In the genomic region with DNA sequence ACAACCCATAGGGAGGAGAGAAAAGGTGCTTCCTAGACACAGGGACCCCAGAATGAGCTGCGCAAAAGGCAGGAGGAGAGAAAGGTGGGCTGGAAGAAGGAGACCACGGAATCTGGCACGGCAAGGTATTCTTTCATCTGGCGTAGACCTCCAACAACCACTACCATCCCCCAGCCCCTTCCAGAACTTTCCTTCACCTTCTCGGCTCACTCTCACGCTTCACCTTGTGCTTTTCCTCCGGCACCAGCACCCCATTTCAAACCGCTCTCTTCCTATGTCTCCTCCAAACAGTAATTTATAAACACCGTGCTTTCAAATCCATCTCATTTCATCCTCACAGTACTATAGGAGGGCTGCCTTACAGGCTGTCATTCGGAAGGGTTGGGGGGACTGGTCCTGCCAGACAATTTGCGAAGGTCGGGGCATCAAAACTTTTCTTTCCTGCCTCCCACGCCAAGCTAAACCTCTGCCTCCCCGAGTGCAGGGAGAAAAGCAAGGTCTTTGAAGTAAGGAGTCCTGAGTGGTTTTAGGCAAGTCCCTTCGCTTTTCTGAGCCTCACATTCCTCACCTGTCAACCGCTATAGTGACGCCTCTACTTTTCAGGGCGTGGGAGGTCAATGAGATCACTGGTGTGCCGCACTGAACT, we compare ENCODE assay signal across 8 cellular contexts. TPM values are rescaled to one million over a fixed set of nuclear protein-coding genes. Genes with fewer than 3 reads are reported as not detected.
A peak's percentile ranks its signal among the peaks of the same experiment; 100 is the strongest.
DNase-seq lines count a peak whose midpoint lies in the region; ATAC-seq, FAIRE-seq and TF ChIP-seq lines count a peak whose summit lies in the region.

No MANE protein-coding gene starts in this region.

- H3K4me3 Mint-ChIP-seq in activated naive CD4-positive, alpha-beta T cell treated with anti-CD3 and anti-CD28 coated beads for 36 hours = peak overlapping the region; percentile 99

- intact Hi-C loops in activated naive CD4-positive, alpha-beta T cell treated with anti-CD3 and anti-CD28 coated beads for 36 hours (cut with micrococcal nuclease) = loop anchor here (1.0 to 5.0 kb wide), 12 partner anchors 15 to 550 kb away; partner anchors contain the start of genes AAMDC, ALG8, CLNS1A and GAB2
- intact Hi-C loops in kidney (cut with DNase I) (no loop called here), testis (cut with DNase I; ENCODE audit: low total_unique reads) (no loop called here)

- H3K27ac ChIP-seq in kidney (ENCODE audit: low read depth in 2 of 2, low read length in 2 of 2) (peak overlapping the region; percentile 82 to 85), testis (peak overlapping the region; percentile 78 to 89)

- H3K4me1 Mint-ChIP-seq in activated naive CD4-positive, alpha-beta T cell treated with anti-CD3 and anti-CD28 coated beads for 36 hours (ENCODE audit: low read depth) = peaks cover 47% of the 10 kb centered on the region

- no peak for TF ChIP-seq POLR2A in testis (IDR thresholded peaks at IDR 0.05)

- H3K27me3 Mint-ChIP-seq in activated naive CD4-positive, alpha-beta T cell treated with anti-CD3 and anti-CD28 coated beads for 36 hours (ENCODE audit: low read depth) = no peaks in the 10 kb centered on the region

- peak overlapping the region; percentile 99 for H3K27ac Mint-ChIP-seq in activated naive CD4-positive, alpha-beta T cell treated with anti-CD3 and anti-CD28 coated beads for 36 hours
- peak overlapping the region; percentile 97 to 99 for H3K27ac Mint-ChIP-seq in activated naive CD4-positive, alpha-beta T cell treated with anti-CD3 and anti-CD28 coated beads, Interleukin-2, amount 50 U/mL, for 72 hours

- peak; percentile 95 for DNase-seq in activated naive CD4-positive, alpha-beta T cell treated with anti-CD3 and anti-CD28 coated beads for 36 hours
- DNase-seq in activated naive CD4-positive, alpha-beta T cell treated with Interleukin-2 at 50 U/mL for 16 hours = no peak
- DNase-seq in activated naive CD4-positive, alpha-beta T cell treated with anti-CD3 and anti-CD28 coated beads, Interleukin-2, amount 50 U/mL, for 72 hours (ENCODE audit: low spot score in 2 of 2) = no peak
- DNase-seq in kidney = no peak
- DNase-seq in testis = no peak
- no peak for DNase-seq in NCI-H1930 (lab: John Stamatoyannopoulos, UW)

- CTCF ChIA-PET in activated naive CD4-positive, alpha-beta T cell treated with anti-CD3 and anti-CD28 coated beads for 36 hours (lab: Charles Lee) = interaction anchor here (1.2 kb wide), 1 partner anchor 13 kb away, joined by 6 read pairs; no protein-coding TSS in a partner anchor

- H3K9me3 ChIP-seq in kidney (ENCODE audit: control insufficient read depth in 1 of 2, low read length in 2 of 2) (no peaks in the 10 kb centered on the region), testis (no peaks in the 10 kb centered on the region)

- H3K4me1 ChIP-seq in kidney (ENCODE audit: control insufficient read depth in 1 of 2, insufficient read depth in 1 of 2, low read depth in 1 of 2, low read length in 2 of 2) (peaks cover 14 to 24% of the 10 kb centered on the region in 2 donors), testis (peaks cover 28% of the 10 kb centered on the region)

- peak overlapping the region; percentile 57 to 79 for H3K9ac ChIP-seq in kidney (ENCODE audit: low read length in 2 of 2)

- 13 to 16% methylated on average over 18 to 19 of the region's 19 CpGs for WGBS in testis, 2 donors

- peak overlapping the region; percentile 87 to 93 for H3K4me3 ChIP-seq in kidney (ENCODE audit: low read length in 2 of 2)
- peak overlapping the region; percentile 85 to 93 for H3K4me3 ChIP-seq in testis

- peaks cover 6% of the 10 kb centered on the region for H3K36me3 Mint-ChIP-seq in activated naive CD4-positive, alpha-beta T cell treated with anti-CD3 and anti-CD28 coated beads for 36 hours (ENCODE audit: low read depth)
- H3K36me3 Mint-ChIP-seq in activated naive CD4-positive, alpha-beta T cell treated with anti-CD3 and anti-CD28 coated beads, Interleukin-2, amount 50 U/mL, for 72 hours = peaks cover 28 to 33% of the 10 kb centered on the region in 2 donors

- no peak for FAIRE-seq in kidney (lab: Jason Lieb, UNC)

- H3K36me3 ChIP-seq in kidney (ENCODE audit: control insufficient read depth in 1 of 2, insufficient read depth in 2 of 2, low read length in 2 of 2) (peaks cover 0 to 2% of the 10 kb centered on the region in 2 donors), testis (ENCODE audit: low read depth, missing control alignments) (no peaks in the 10 kb centered on the region)

- no peaks in the 10 kb centered on the region for H3K9me3 Mint-ChIP-seq in activated naive CD4-positive, alpha-beta T cell treated with anti-CD3 and anti-CD28 coated beads for 36 hours
- no peaks in the 10 kb centered on the region for H3K9me3 Mint-ChIP-seq in activated naive CD4-positive, alpha-beta T cell treated with anti-CD3 and anti-CD28 coated beads, Interleukin-2, amount 50 U/mL, for 72 hours

- no peak for TF ChIP-seq CTCF in kidney (IDR thresholded peaks at IDR 0.05; ENCODE audit: borderline replicate concordance, extremely low read depth, insufficient read depth)
- TF ChIP-seq CTCF in testis (IDR thresholded peaks at IDR 0.05) = no peak

- H3K27me3 ChIP-seq in testis = no peaks in the 10 kb centered on the region

- ATAC-seq in activated naive CD4-positive, alpha-beta T cell treated with anti-CD3 and anti-CD28 coated beads, Interleukin-2, amount 50 U/mL, for 72 hours = no peak
- ATAC-seq in HG02642 (IDR thresholded peaks at IDR 0.05; ENCODE audit: poor library complexity, unreplicated experiment) (no peak), HG03342 (IDR thresholded peaks at IDR 0.05; ENCODE audit: unreplicated experiment) (no peak)

RNA-seq across cellular contexts. Expression of gene KCTD21, which starts 0.9 kb away (rescaled TPM):
- 10 to 100 TPM in 1 of 2 experiments, 1 to 10 TPM in 1; 8.6 to 10.1 TPM for total RNA-seq in activated naive CD4-positive, alpha-beta T cell treated with anti-CD3 and anti-CD28 coated beads for 36 hours
- total RNA-seq in activated naive CD4-positive, alpha-beta T cell treated with anti-CD3 and anti-CD28 coated beads, Interleukin-2, amount 50 U/mL, for 72 hours = 10 to 100 TPM in 1 of 2 donors, 1 to 10 TPM in 1; 6.6 to 12.2 TPM
- total RNA-seq in kidney (7.9 TPM), testis (10 to 100 TPM; 14.2 to 14.7 TPM)
- polyA plus RNA-seq in kidney (ENCODE audit: insufficient read depth, low read depth, low replicate concordance) (6.0 TPM), testis (ENCODE audit: insufficient read depth, low read depth, low replicate concordance) (10.2 TPM)

RNA-seq across cellular contexts. Expression of gene USP35, which starts 1.2 kb away (rescaled TPM):
- 10 to 100 TPM; 13.4 to 14.2 TPM for total RNA-seq in activated naive CD4-positive, alpha-beta T cell treated with anti-CD3 and anti-CD28 coated beads for 36 hours
- 10 to 100 TPM; 16.3 to 21.8 TPM for total RNA-seq in activated naive CD4-positive, alpha-beta T cell treated with anti-CD3 and anti-CD28 coated beads, Interleukin-2, amount 50 U/mL, for 72 hours
- total RNA-seq in kidney = 7.7 TPM
- 4.0 TPM for polyA plus RNA-seq in kidney (ENCODE audit: insufficient read depth, low read depth, low replicate concordance)
- total RNA-seq in testis = 10 to 100 TPM; 25.8 to 33.5 TPM
- polyA plus RNA-seq in testis (ENCODE audit: insufficient read depth, low read depth, low replicate concordance) = 10.5 TPM

RNA-seq across cellular contexts. Expression of gene ALG8, which starts 48.1 kb away (rescaled TPM):
- total RNA-seq in activated naive CD4-positive, alpha-beta T cell treated with anti-CD3 and anti-CD28 coated beads for 36 hours = 10 to 100 TPM; 35.1 to 35.9 TPM
- total RNA-seq in activated naive CD4-positive, alpha-beta T cell treated with anti-CD3 and anti-CD28 coated beads, Interleukin-2, amount 50 U/mL, for 72 hours = 10 to 100 TPM; 42.9 to 72.1 TPM
- total RNA-seq in kidney (34.1 TPM), testis (10 to 100 TPM; 61.2 to 61.5 TPM)
- polyA plus RNA-seq in kidney (ENCODE audit: insufficient read depth, low read depth, low replicate concordance) (49.7 TPM), testis (ENCODE audit: insufficient read depth, low read depth, low replicate concordance) (115 TPM)
